ENCODE assay signal across 13 cellular contexts in genomic region chr16:2087426-2088191, GRCh38.
"Had no signal": no experiment of that assay in that cellular context is flagged by ENCODE, and none has a peak within 500 bp of the region (broad histone marks: within the 10 kb centered on the region; RNA-seq: fewer than 3 reads in every experiment).

No MANE protein-coding gene starts in this region.

- DNase-seq: activated CD4-positive, alpha-beta T cell treated with anti-CD3 and anti-CD28 coated beads for 36 hours; activated CD4-positive, alpha-beta T cell treated with anti-CD3 and anti-CD28 coated beads, Interleukin-2, amount 50 U/mL, for 48 hours; activated gamma-delta T cell treated with Interleukin-2 at 50 U/mL for 16 hours; activated naive CD8-positive, alpha-beta T cell treated with anti-CD3 and anti-CD28 coated beads for 36 hours; amniotic stem cell; mesendoderm; naive thymus-derived CD8-positive, alpha-beta T cell; stimulated activated CD8-positive, alpha-beta memory T cell treated with anti-CD3 and anti-CD28 coated beads, Interleukin-4, amount 100 ng/mL, for 48 hours; stimulated activated naive CD8-positive, alpha-beta T cell treated with anti-CD3 and anti-CD28 coated beads, Interleukin-15, Interleukin-2, amounts not matched to agents 100 U/mL and 50 U/mL, for 24 hours; T-helper 17 cell had no signal

- H3K27me3 ChIP-seq: dorsolateral prefrontal cortex, pancreas, tibial nerve had no signal

- H3K9me3 ChIP-seq: pancreas, tibial nerve had no signal

- FAIRE-seq: pancreas had no signal

- H3K4me3 ChIP-seq: dorsolateral prefrontal cortex, pancreas, tibial nerve had no signal

- H3K27ac ChIP-seq: pancreas, tibial nerve had no signal

- ATAC-seq: activated CD4-positive, alpha-beta T cell treated with anti-CD3 and anti-CD28 coated beads for 36 hours; naive thymus-derived CD8-positive, alpha-beta T cell; pancreas; stimulated activated naive CD8-positive, alpha-beta T cell treated with anti-CD3 and anti-CD28 coated beads, Interleukin-15, Interleukin-2, amounts not matched to agents 100 U/mL and 50 U/mL, for 24 hours; T-helper 17 cell had no signal
